In genomic region chr15:99365232-99365631, GRCh38 we compare ENCODE assay signal across 16 cellular contexts.
A peak's percentile ranks its signal among the peaks of the same experiment; 100 is the strongest.
DNase-seq lines count a peak whose midpoint lies in the region; ATAC-seq and TF ChIP-seq lines count a peak whose summit lies in the region.
"Had no signal": no experiment of that assay in that cellular context is flagged by ENCODE, and none has a peak within 500 bp of the region (broad histone marks: within the 10 kb centered on the region; RNA-seq: fewer than 3 reads in every experiment).

No MANE protein-coding gene starts in this region.

- intact Hi-C loops in colonic mucosa (cut with DNase I) (no loop called here), transverse colon (cut with DNase I; ENCODE audit: low total_unique reads) (no loop called here)

- no peaks in the 10 kb centered on the region for H3K9me3 ChIP-seq in colonic mucosa
- H3K9me3 ChIP-seq in transverse colon: no peaks in the 10 kb centered on the region

- H3K27ac ChIP-seq in colonic mucosa: no peak overlapping the region
- H3K27ac ChIP-seq in transverse colon: no peak overlapping the region

- H3K4me1 ChIP-seq in colonic mucosa: no peaks in the 10 kb centered on the region
- H3K4me1 ChIP-seq in transverse colon: no peaks in the 10 kb centered on the region

- peak; percentile 79 for ATAC-seq in GM19324 (IDR thresholded peaks at IDR 0.05; ENCODE audit: low FRiP score, unreplicated experiment)
- peak; percentile 79 for ATAC-seq in HG02763 (IDR thresholded peaks at IDR 0.05; ENCODE audit: unreplicated experiment)
- peak; percentile 79 for ATAC-seq in HG03575 (IDR thresholded peaks at IDR 0.05; ENCODE audit: extremely low read depth, insufficient number of reproducible peaks, low FRiP score, unreplicated experiment)

- H3K27me3 ChIP-seq in colonic mucosa (no peaks in the 10 kb centered on the region), transverse colon (no peaks in the 10 kb centered on the region)

- no peak overlapping the region for H3K4me3 ChIP-seq in colonic mucosa
- H3K4me3 ChIP-seq in transverse colon: no peak overlapping the region

- no peak for TF ChIP-seq EP300 in transverse colon (IDR thresholded peaks at IDR 0.05; ENCODE audit: low read depth)

- TF ChIP-seq POLR2A in transverse colon (IDR thresholded peaks at IDR 0.05): no peak

- CTCF ChIA-PET in GM10248 (lab: Yijun Ruan, JAX): interaction anchor here (1.3 kb wide), 1 partner anchor 34 kb away, joined by 3 read pairs; no protein-coding TSS in a partner anchor

- DNase-seq in GM10248 (ENCODE audit: extremely low spot score) (peak; percentile 45), colonic mucosa (no peak), transverse colon (no peak)
- no peak for DNase-seq in stimulated activated CD4-positive, alpha-beta T cell treated with anti-CD3 and anti-CD28 coated beads, Interleukin-2, amount 100 ng/mL, for 48 hours
- no peak for DNase-seq in stimulated activated CD4-positive, alpha-beta T cell treated with anti-CD3 and anti-CD28 coated beads, Interleukin-4, amount 100 ng/mL, for 24 hours
- DNase-seq: activated CD4-positive, CD25-positive, alpha-beta regulatory T cell; activated naive CD4-positive, alpha-beta T cell treated with anti-CD3 and anti-CD28 coated beads, Interleukin-2, amount 10 ng/mL, durations not matched to agents 7 days and 5 days; GF-D8; hippocampal formation; midbrain; NCI-H2029 treated with DMSO at 0.1 percent for 48 hours; small intestine; stimulated activated naive CD4-positive, alpha-beta T cell treated with Interleukin-2 at 50 U/mL for 16 hours had no signal

- H3K9ac ChIP-seq in colonic mucosa (ENCODE audit: low read depth in 2 of 2, low read length in 2 of 2): no peak overlapping the region

- H3K36me3 ChIP-seq in colonic mucosa: no peaks in the 10 kb centered on the region
- H3K36me3 ChIP-seq in transverse colon: peaks cover 0 to 10% (median 4%) of the 10 kb centered on the region in 4 donors

- POLR2A ChIA-PET in GM10248 (lab: Yijun Ruan, JAX): no interaction called here

- in situ Hi-C loops in transverse colon (cut with MboI; ENCODE audit: low pct_ligation_motif_present in 1 of 4, low pct_unique_long_range_greater_than_20kb in 1 of 4, low sequenced_read_pairs in 3 of 4): no loop called here

- WGBS in transverse colon (ENCODE audit: low coverage in 1 of 2), 2 donors: 50 to 88% methylated on average over 1 of the region's 1 CpG

- TF ChIP-seq CTCF in GM10248 (IDR thresholded peaks at IDR 0.05; ENCODE audit: control extremely low read depth, extremely low read depth, low read depth, missing control alignments) (no peak), colonic mucosa (IDR thresholded peaks at IDR 0.05) (no peak), transverse colon (IDR thresholded peaks at IDR 0.05) (no peak)
